In genomic region chr1:117658676-117659075, GRCh38 we compare ENCODE assay signal across 9 cellular contexts. TPM values are rescaled to one million over a fixed set of nuclear protein-coding genes. Genes with fewer than 3 reads are reported as not detected.
DNase-seq lines count a peak whose midpoint lies in the region; ATAC-seq and TF ChIP-seq lines count a peak whose summit lies in the region.
"Had no signal": no experiment of that assay in that cellular context is flagged by ENCODE, and none has a peak within 500 bp of the region (broad histone marks: within the 10 kb centered on the region; RNA-seq: fewer than 3 reads in every experiment).

No MANE protein-coding gene starts in this region.

- H3K27ac Mint-ChIP-seq in GM23338: no peak overlapping the region

- H3K9me2 ChIP-seq in GM23338 (ENCODE audit: insufficient read depth) (peaks cover 6% of the 10 kb centered on the region; the same call in 1 of the 2 replicates), PC-9 (ENCODE audit: insufficient read depth) (no peaks in the 10 kb centered on the region)

- intact Hi-C loops in spleen (cut with DNase I; ENCODE audit: low total_unique reads): no loop called here
- intact Hi-C loops in PC-9 (cut with micrococcal nuclease; ENCODE audit: unreplicated experiment): no loop called here

- peaks cover 9% of the 10 kb centered on the region for H3K27me3 Mint-ChIP-seq in GM23338 (ENCODE audit: insufficient read depth, low read depth, poor library complexity)

- no peak overlapping the region for H3K4me3 Mint-ChIP-seq in GM23338

- peak; percentile 37 for ATAC-seq in GM18907 (IDR thresholded peaks at IDR 0.05; ENCODE audit: unreplicated experiment)
- ATAC-seq in HG03342 (IDR thresholded peaks at IDR 0.05; ENCODE audit: unreplicated experiment): peak; percentile 31
- ATAC-seq in GM23338: no peak
- ATAC-seq in HG03378 (IDR thresholded peaks at IDR 0.05; ENCODE audit: unreplicated experiment): no peak

- H3K36me3 ChIP-seq in spleen: no peaks in the 10 kb centered on the region
- H3K36me3 ChIP-seq in GM23338 (ENCODE audit: insufficient read depth): no peaks in the 10 kb centered on the region
- H3K36me3 ChIP-seq in PC-9 (ENCODE audit: low read depth): no peaks in the 10 kb centered on the region

- TF ChIP-seq CTCF in spleen (IDR thresholded peaks at IDR 0.05 in 8 of 11, conservative IDR thresholded peaks at IDR 0.05 in 3 of 11) (no peak), GM23338 (conservative IDR thresholded peaks at IDR 0.05; ENCODE audit: low read depth in 2 of 2) (no peak), PC-9 (conservative IDR thresholded peaks at IDR 0.05) (no peak)

- H4K20me1 ChIP-seq in GM23338 (replicated peaks; ENCODE audit: insufficient read depth): no peaks in the 10 kb centered on the region
- no peaks in the 10 kb centered on the region for H4K20me1 ChIP-seq in PC-9 (ENCODE audit: insufficient read depth)

- H3F3A ChIP-seq in GM23338 (replicated peaks; ENCODE audit: low read depth) (no peaks in the 10 kb centered on the region), PC-9 (ENCODE audit: insufficient read depth, low read depth) (peaks cover 14% of the 10 kb centered on the region; the same call in 1 of the 2 replicates)

- peak overlapping the region in 7 of 8 donors; percentile 0 to 93 (median 63) for H3K27ac ChIP-seq in spleen
- no peak overlapping the region for H3K27ac ChIP-seq in GM23338 (ENCODE audit: low read depth)
- no peak overlapping the region for H3K27ac ChIP-seq in PC-9

- DNase-seq in activated T-cell treated with anti-CD3 and anti-CD28 coated beads, Interleukin-2, amount 50 U/mL, for 1 hour: peak; percentile 69
- DNase-seq in spleen (peak; percentile 92), GM23338 (ENCODE audit: low spot score) (no peak), PC-9 (no peak), KG1 (lab: John Stamatoyannopoulos, UW) (no peak)
- DNase-seq: NCI-H774 had no signal

- H3K27me3 ChIP-seq in spleen (replicated peaks in 1 of 7) (no peaks in the 10 kb centered on the region), GM23338 (ENCODE audit: insufficient read depth) (no peaks in the 10 kb centered on the region), PC-9 (ENCODE audit: insufficient read depth, low read depth) (no peaks in the 10 kb centered on the region)

- no peak overlapping the region for H2AFZ ChIP-seq in GM23338
- H2AFZ ChIP-seq in PC-9: no peak overlapping the region

- TF ChIP-seq POLR2A in spleen (IDR thresholded peaks at IDR 0.05): no peak

- CTCF ChIA-PET in PC-9 (lab: Charles Lee): no interaction called here

- H3K4me2 ChIP-seq in GM23338 (no peak overlapping the region), PC-9 (no peak overlapping the region)

- H3K79me2 ChIP-seq in GM23338 (replicated peaks; ENCODE audit: insufficient read depth) (no peaks in the 10 kb centered on the region), PC-9 (ENCODE audit: low read depth) (no peaks in the 10 kb centered on the region)

- peaks cover 17% of the 10 kb centered on the region; the same call in 2 of the 3 replicates for H3K9me3 Mint-ChIP-seq in GM23338

- no peak overlapping the region for H3K4me3 ChIP-seq in spleen
- H3K4me3 ChIP-seq in GM23338: no peak overlapping the region
- no peak overlapping the region for H3K4me3 ChIP-seq in PC-9

- POLR2A ChIA-PET in PC-9 (lab: Charles Lee; ENCODE audit: unreplicated experiment): no interaction called here

- peaks cover 49 to 99% (median 73%) of the 10 kb centered on the region in 6 donors for H3K4me1 ChIP-seq in spleen
- peaks cover 5% of the 10 kb centered on the region; the same call in 1 of the 2 replicates for H3K4me1 ChIP-seq in GM23338 (ENCODE audit: insufficient read depth)
- peaks cover 34% of the 10 kb centered on the region for H3K4me1 ChIP-seq in PC-9 (replicated peaks; ENCODE audit: insufficient read depth)

- BruUV-seq in PC-9 (replicated peaks; lab: Mats Ljungman, UMichigan): no TSS peak

- peaks cover 27% of the 10 kb centered on the region for H3K4me1 Mint-ChIP-seq in GM23338

- 11 to 25% (median 24%) methylated on average over 3 of the region's 3 CpGs for WGBS in spleen, 5 donors

- peaks cover 0 to 7% (median 0%) of the 10 kb centered on the region in 8 donors for H3K9me3 ChIP-seq in spleen
- no peaks in the 10 kb centered on the region for H3K9me3 ChIP-seq in PC-9 (ENCODE audit: insufficient read depth, low read depth)

- H3K36me3 Mint-ChIP-seq in GM23338 (ENCODE audit: low read depth): peaks cover 10% of the 10 kb centered on the region

TF ChIP-seq in GM23338, 12 proteins besides CTCF, POLR2A, EP300 and RAD21 (continues in another document):
- TF ChIP-seq ZNF331 (CRISPR knock-in tag; IDR thresholded peaks at IDR 0.05; ENCODE audit: low read depth): no peak
- TF ChIP-seq, protein P1, sequence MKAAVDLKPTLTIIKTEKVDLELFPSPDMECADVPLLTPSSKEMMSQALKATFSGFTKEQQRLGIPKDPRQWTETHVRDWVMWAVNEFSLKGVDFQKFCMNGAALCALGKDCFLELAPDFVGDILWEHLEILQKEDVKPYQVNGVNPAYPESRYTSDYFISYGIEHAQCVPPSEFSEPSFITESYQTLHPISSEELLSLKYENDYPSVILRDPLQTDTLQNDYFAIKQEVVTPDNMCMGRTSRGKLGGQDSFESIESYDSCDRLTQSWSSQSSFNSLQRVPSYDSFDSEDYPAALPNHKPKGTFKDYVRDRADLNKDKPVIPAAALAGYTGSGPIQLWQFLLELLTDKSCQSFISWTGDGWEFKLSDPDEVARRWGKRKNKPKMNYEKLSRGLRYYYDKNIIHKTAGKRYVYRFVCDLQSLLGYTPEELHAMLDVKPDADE (IDR thresholded peaks at IDR 0.05): no peak
- TF ChIP-seq NANOG (IDR thresholded peaks at IDR 0.05; ENCODE audit: borderline replicate concordance): no peak
- TF ChIP-seq JUNB (IDR thresholded peaks at IDR 0.05; ENCODE audit: unreplicated experiment): no peak
- no peak for TF ChIP-seq CREB1 (CRISPR knock-in tag; IDR thresholded peaks at IDR 0.05; ENCODE audit: low read depth)
- no peak for TF ChIP-seq POLR2AphosphoS5 (IDR thresholded peaks at IDR 0.05; ENCODE audit: low read depth)
- TF ChIP-seq STAT1 (IDR thresholded peaks at IDR 0.05; ENCODE audit: unreplicated experiment): no peak
- TF ChIP-seq ZNF462 (CRISPR knock-in tag; IDR thresholded peaks at IDR 0.05): no peak
- no peak for TF ChIP-seq ZNF114 (CRISPR knock-in tag; IDR thresholded peaks at IDR 0.05)
- no peak for TF ChIP-seq EZH2phosphoT487 (IDR thresholded peaks at IDR 0.05; ENCODE audit: unreplicated experiment)

RNA-seq across cellular contexts. Expression of gene TENT5C, which starts 52.8 kb away (rescaled TPM):
- total RNA-seq in spleen (100 to 1,000 TPM in 1 of 7 donors, 10 to 100 TPM in 6; 32.0 to 181 (median 39.5) TPM), PC-9 (2021) (3.9 and 4.3 TPM in 2 replicates)
- polyA plus RNA-seq in spleen (1 to 10 TPM; 5.6 to 8.1 (median 6.3) TPM), GM23338 (2016; fragmentation: Nextera tagmentation; extraction: Ambion mirVana) (0.23 and 0.24 TPM in 2 replicates)
- 0.80 and 1.2 TPM in 2 replicates for total RNA-seq in GM23338 (2014; rRNA removed; shearing (Covaris generic))

Comparison
In these comparisons a context has a peak if more than half of its experiments do, and no peak if none do; other contexts are left out.
1. ATAC-seq: peak in GM18907 (single experiment) and HG03342 (single experiment); none in GM23338 (single experiment) and HG03378 (single experiment).
2. DNase-seq: peak in activated T-cell treated with anti-CD3 and anti-CD28 coated beads, Interleukin-2, amount 50 U/mL, for 1 hour (single experiment) and spleen (single experiment); none in GM23338 (single experiment), PC-9 (0 of 2) and KG1 (single experiment).
3. H3K27ac ChIP-seq: peak in spleen (7 of 8); none in GM23338 (single experiment) and PC-9 (single experiment).